ENCODE assay signal across 31 cellular contexts in genomic region chr2:20373241-20373640, GRCh38. TPM values are rescaled to one million over a fixed set of nuclear protein-coding genes. Genes with fewer than 3 reads are reported as not detected.
A peak's percentile ranks its signal among the peaks of the same experiment; 100 is the strongest.
DNase-seq lines count a peak whose midpoint lies in the region; ATAC-seq and TF ChIP-seq lines count a peak whose summit lies in the region.
"Had no signal": no experiment of that assay in that cellular context is flagged by ENCODE, and none has a peak within 500 bp of the region (broad histone marks: within the 10 kb centered on the region; RNA-seq: fewer than 3 reads in every experiment).

No MANE protein-coding gene starts in this region.

- H3K36me3 Mint-ChIP-seq in nephron progenitor cell (ENCODE audit: low read depth): peaks cover 8% of the 10 kb centered on the region
- H3K36me3 Mint-ChIP-seq: CD14-positive monocyte; CD4-positive, alpha-beta memory T cell; CD4-positive, CD25-positive, alpha-beta regulatory T cell; CD8-positive, alpha-beta memory T cell; CD8-positive, alpha-beta T cell had no signal

- no peak for TF ChIP-seq POLR2A in thyroid gland (IDR thresholded peaks at IDR 0.05)

- no peak overlapping the region for H3K27ac Mint-ChIP-seq in nephron progenitor cell
- H3K27ac Mint-ChIP-seq: B cell; CD14-positive monocyte; CD4-positive, alpha-beta memory T cell; CD4-positive, alpha-beta T cell; CD4-positive, CD25-positive, alpha-beta regulatory T cell; CD8-positive, alpha-beta memory T cell; CD8-positive, alpha-beta T cell had no signal

- no peak for TF ChIP-seq CTCF in nephron progenitor cell (IDR thresholded peaks at IDR 0.05)
- TF ChIP-seq CTCF in thyroid gland (IDR thresholded peaks at IDR 0.05): no peak

- peaks cover 39% of the 10 kb centered on the region for H3K9me3 Mint-ChIP-seq in nephron progenitor cell
- H3K9me3 Mint-ChIP-seq: CD4-positive, alpha-beta T cell; CD8-positive, alpha-beta T cell had no signal

- no peaks in the 10 kb centered on the region for H3K9me3 ChIP-seq in thyroid gland
- H3K9me3 ChIP-seq: BE2C had no signal

- peaks cover 57% of the 10 kb centered on the region for H3K4me1 Mint-ChIP-seq in nephron progenitor cell
- H3K4me1 Mint-ChIP-seq: B cell; CD14-positive monocyte; CD4-positive, alpha-beta memory T cell; CD4-positive, CD25-positive, alpha-beta regulatory T cell; CD8-positive, alpha-beta memory T cell had no signal

- no peak overlapping the region for H3K4me3 ChIP-seq in thyroid gland (replicated peaks in 1 of 3)
- H3K4me3 ChIP-seq: A549; BLaER1; BLaER1 treated with 17β-estradiol and CSF1 and Interleukin-3, amounts not matched to agents 10 nM and 100 nM had no signal

- peaks cover 7 to 10% of the 10 kb centered on the region in 2 donors for H3K4me1 ChIP-seq in thyroid gland
- H3K4me1 ChIP-seq: A549; BE2C; BLaER1; BLaER1 treated with 17β-estradiol and CSF1 and Interleukin-3, amounts not matched to agents 10 nM and 100 nM had no signal

- peak overlapping the region; percentile 32 for H3K4me3 Mint-ChIP-seq in nephron progenitor cell
- H3K4me3 Mint-ChIP-seq: B cell; CD14-positive monocyte; CD4-positive, alpha-beta memory T cell; CD4-positive, alpha-beta T cell; CD4-positive, CD25-positive, alpha-beta regulatory T cell; CD8-positive, alpha-beta memory T cell; CD8-positive, alpha-beta T cell had no signal

- intact Hi-C loops in thyroid gland (cut with DNase I): no loop called here

- DNase-seq in nephron progenitor cell: no peak
- peak; percentile 62 to 69 for DNase-seq in thyroid gland
- DNase-seq: 8988T; ACHN; AML-193; BE2C; C1 segment of cervical spinal cord; Caco-2; Calu3; CD4-positive, alpha-beta memory T cell; CD4-positive, alpha-beta T cell; CD4-positive, CD25-positive, alpha-beta regulatory T cell; CD8-positive, alpha-beta memory T cell; CD8-positive, alpha-beta T cell; COR-L47; DMS 273 treated with DMSO at 0.1 percent for 48 hours; DMS153; DMS53; DMS79; DMS79 treated with DMSO at 0.1 percent for 48 hours; DND-41; EL had no signal

- peaks cover 9% of the 10 kb centered on the region for H3K27me3 Mint-ChIP-seq in nephron progenitor cell (ENCODE audit: low read depth, poor library complexity)

- no peaks in the 10 kb centered on the region for H3K36me3 ChIP-seq in thyroid gland
- H3K36me3 ChIP-seq: BE2C; BLaER1; BLaER1 treated with 17β-estradiol and CSF1 and Interleukin-3, amounts not matched to agents 10 nM and 100 nM had no signal

- H3K27ac ChIP-seq in thyroid gland: peak overlapping the region; percentile 3 to 59 (median 37)
- H3K27ac ChIP-seq: 22Rv1; A549; BLaER1; BLaER1 treated with 17β-estradiol and CSF1 and Interleukin-3, amounts not matched to agents 10 nM and 100 nM; C4-2B had no signal

- ATAC-seq in HG03442 (IDR thresholded peaks at IDR 0.05; ENCODE audit: unreplicated experiment) (no peak), HG03097 (IDR thresholded peaks at IDR 0.05; ENCODE audit: low FRiP score, unreplicated experiment) (no peak)
- ATAC-seq: A549; CD8-positive, alpha-beta T cell had no signal

- no peaks in the 10 kb centered on the region for H3K27me3 ChIP-seq in thyroid gland
- H3K27me3 ChIP-seq: BE2C; BLaER1; BLaER1 treated with 17β-estradiol and CSF1 and Interleukin-3, amounts not matched to agents 10 nM and 100 nM had no signal

RNA-seq across cellular contexts. Expression of gene PUM2, which starts 22.6 kb away (rescaled TPM):
- 100 to 1,000 TPM in 1 of 4 donors, 10 to 100 TPM in 3; 87.5 to 102 (median 91.8) TPM for total RNA-seq in thyroid gland
